10 cellular contexts compared by ENCODE assay signal in the genomic region with DNA sequence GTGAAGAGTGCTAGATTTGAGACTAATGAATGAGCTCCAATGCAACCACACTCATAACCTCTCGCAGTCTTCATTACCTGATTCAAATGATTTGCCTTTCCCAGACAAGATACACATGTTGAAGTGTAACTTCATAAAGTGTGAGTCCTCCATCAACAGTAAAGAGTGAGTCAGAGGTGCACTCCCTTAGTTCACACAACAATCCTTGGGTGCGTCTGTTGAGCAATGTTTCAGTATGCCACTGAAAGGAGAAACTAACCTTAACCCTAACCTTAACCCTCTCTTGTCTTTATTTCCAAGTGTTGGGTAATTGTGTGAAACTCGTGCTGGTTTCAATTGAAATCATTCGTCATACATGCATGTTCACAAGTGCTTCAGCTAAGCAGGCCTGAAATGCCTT. TPM values are rescaled to one million over a fixed set of nuclear protein-coding genes. Genes with fewer than 3 reads are reported as not detected.
A peak's percentile ranks its signal among the peaks of the same experiment; 100 is the strongest.
DNase-seq lines count a peak whose midpoint lies in the region; FAIRE-seq and TF ChIP-seq lines count a peak whose summit lies in the region.
"Had no signal": no experiment of that assay in that cellular context is flagged by ENCODE, and none has a peak within 500 bp of the region (broad histone marks: within the 10 kb centered on the region; RNA-seq: fewer than 3 reads in every experiment).

No MANE protein-coding gene starts in this region.

- FAIRE-seq in astrocyte (lab: Jason Lieb, UNC) = peak; percentile 43

- intact Hi-C loops in CD4-positive, alpha-beta memory T cell (cut with micrococcal nuclease) = no loop called here
- intact Hi-C loops in ascending aorta (cut with DNase I) = no loop called here

- H3K4me3 ChIP-seq in astrocyte (ENCODE audit: insufficient read depth, low read depth, low read length) (no peak overlapping the region), ascending aorta (no peak overlapping the region)
- no peak overlapping the region for H3K4me3 ChIP-seq in CD4-positive, alpha-beta memory T cell (ENCODE audit: low read length in 2 of 2)
- H3K4me3 ChIP-seq: adrenal gland had no signal

- no peaks in the 10 kb centered on the region for H3K27me3 ChIP-seq in astrocyte (ENCODE audit: insufficient read depth, low read length)
- no peaks in the 10 kb centered on the region for H3K27me3 ChIP-seq in CD4-positive, alpha-beta memory T cell (ENCODE audit: insufficient read depth, low read length)
- no peaks in the 10 kb centered on the region for H3K27me3 ChIP-seq in ascending aorta
- H3K27me3 ChIP-seq: adrenal gland had no signal

- POLR2A ChIA-PET in HEK293T (lab: Yijun Ruan, JAX) = no interaction called here
- POLR2A ChIA-PET in CD4-positive, alpha-beta memory T cell (lab: Charles Lee; ENCODE audit: partially characterized antibody) = no interaction called here

- H3K27ac Mint-ChIP-seq in astrocyte (ENCODE audit: unreplicated experiment) = peak overlapping the region; percentile 44
- peak overlapping the region; percentile 93 for H3K27ac Mint-ChIP-seq in mesothelial cell of epicardium
- no peak overlapping the region for H3K27ac Mint-ChIP-seq in CD4-positive, alpha-beta memory T cell

- no peaks in the 10 kb centered on the region for H3K79me2 ChIP-seq in astrocyte (ENCODE audit: insufficient read depth, low read length)

- H3K27me3 Mint-ChIP-seq in astrocyte (ENCODE audit: low read depth, unreplicated experiment) (no peaks in the 10 kb centered on the region), mesothelial cell of epicardium (ENCODE audit: low read depth) (no peaks in the 10 kb centered on the region)
- H3K27me3 Mint-ChIP-seq in CD4-positive, alpha-beta memory T cell = peaks cover 5% of the 10 kb centered on the region in 2 donors

- H3K27ac ChIP-seq in astrocyte (ENCODE audit: low read depth, low read length) = no peak overlapping the region
- no peak overlapping the region for H3K27ac ChIP-seq in CD4-positive, alpha-beta memory T cell (ENCODE audit: low read depth, low read length)
- H3K27ac ChIP-seq in ascending aorta = no peak overlapping the region
- H3K27ac ChIP-seq: adrenal gland had no signal

- H3K9me3 ChIP-seq in astrocyte (ENCODE audit: insufficient read depth, low read depth, low read length) = no peaks in the 10 kb centered on the region
- no peaks in the 10 kb centered on the region for H3K9me3 ChIP-seq in CD4-positive, alpha-beta memory T cell (ENCODE audit: control insufficient read depth in 1 of 2, low read length in 2 of 2)
- no peaks in the 10 kb centered on the region for H3K9me3 ChIP-seq in ascending aorta
- H3K9me3 ChIP-seq: adrenal gland had no signal

- CTCF ChIA-PET in HEK293T (lab: Yijun Ruan, JAX) = no interaction called here
- CTCF ChIA-PET in CD4-positive, alpha-beta memory T cell (lab: Charles Lee; ENCODE audit: partially characterized antibody) = no interaction called here

- DNase-seq in AG08395 (ENCODE audit: low spot score) (peak; percentile 42), HCEC 1CT (peak; percentile 86), astrocyte (ENCODE audit: low read depth) (peak; percentile 31), mesothelial cell of epicardium (ENCODE audit: low spot score in 2 of 2, unreplicated experiment in 2 of 2) (no peak), retina (no peak), HEK293T (ENCODE audit: extremely low spot score) (no peak), ascending aorta (ENCODE audit: low spot score in 2 of 2) (no peak)
- DNase-seq in CD4-positive, alpha-beta memory T cell = no peak
- DNase-seq: KG1 had no signal

- H3K9ac ChIP-seq in astrocyte (ENCODE audit: low read length) = no peak overlapping the region

- TF ChIP-seq CTCF in astrocyte (IDR thresholded peaks at IDR 0.05; ENCODE audit: insufficient read depth, low read depth, low read length) (no peak), mesothelial cell of epicardium (IDR thresholded peaks at IDR 0.05; ENCODE audit: unreplicated experiment) (no peak), ascending aorta (IDR thresholded peaks at IDR 0.05) (no peak)

- no peaks in the 10 kb centered on the region for H4K20me1 ChIP-seq in astrocyte (ENCODE audit: insufficient read depth, low read length)

- peaks cover 15% of the 10 kb centered on the region for H3K4me1 ChIP-seq in astrocyte (ENCODE audit: insufficient read depth, low read length)
- no peaks in the 10 kb centered on the region for H3K4me1 ChIP-seq in CD4-positive, alpha-beta memory T cell (ENCODE audit: insufficient read depth, low read length)
- H3K4me1 ChIP-seq in ascending aorta = peaks cover 0 to 11% of the 10 kb centered on the region in 2 donors

- no peak overlapping the region for H2AFZ ChIP-seq in astrocyte (ENCODE audit: low read depth, low read length)

- no peak overlapping the region for H3K4me3 Mint-ChIP-seq in astrocyte (ENCODE audit: unreplicated experiment)
- H3K4me3 Mint-ChIP-seq in mesothelial cell of epicardium = no peak overlapping the region
- no peak overlapping the region for H3K4me3 Mint-ChIP-seq in CD4-positive, alpha-beta memory T cell

- no peaks in the 10 kb centered on the region for H3K36me3 ChIP-seq in astrocyte (ENCODE audit: insufficient read depth, low read length)
- no peaks in the 10 kb centered on the region for H3K36me3 ChIP-seq in CD4-positive, alpha-beta memory T cell (ENCODE audit: insufficient read depth, low read length)
- no peaks in the 10 kb centered on the region for H3K36me3 ChIP-seq in ascending aorta
- H3K36me3 ChIP-seq: adrenal gland had no signal

- H3K36me3 Mint-ChIP-seq in astrocyte (ENCODE audit: low read depth, unreplicated experiment) = no peaks in the 10 kb centered on the region
- no peaks in the 10 kb centered on the region for H3K36me3 Mint-ChIP-seq in mesothelial cell of epicardium
- no peaks in the 10 kb centered on the region for H3K36me3 Mint-ChIP-seq in CD4-positive, alpha-beta memory T cell

- H3K9me3 Mint-ChIP-seq in astrocyte (ENCODE audit: unreplicated experiment) (no peaks in the 10 kb centered on the region), mesothelial cell of epicardium (no peaks in the 10 kb centered on the region)
- H3K9me3 Mint-ChIP-seq in CD4-positive, alpha-beta memory T cell = no peaks in the 10 kb centered on the region

- H3K4me1 Mint-ChIP-seq in astrocyte (ENCODE audit: low read depth, unreplicated experiment) (peaks cover 28% of the 10 kb centered on the region), mesothelial cell of epicardium (peaks cover 44% of the 10 kb centered on the region)
- H3K4me1 Mint-ChIP-seq in CD4-positive, alpha-beta memory T cell = no peaks in the 10 kb centered on the region

- H3K4me2 ChIP-seq in astrocyte (ENCODE audit: low read length) = no peak overlapping the region

TF ChIP-seq in HEK293T, 16 proteins besides CTCF, POLR2A, EP300 and RAD21:
- TF ChIP-seq SUZ12 (IDR thresholded peaks at IDR 0.05) (no peak), SP1 (IDR thresholded peaks at IDR 0.05) (no peak), CTBP1 (IDR thresholded peaks at IDR 0.05; ENCODE audit: borderline replicate concordance) (no peak), BHLHE40 (IDR thresholded peaks at IDR 0.05; ENCODE audit: borderline replicate concordance) (no peak), FOXK2 (IDR thresholded peaks at IDR 0.05) (no peak), LEF1 (IDR thresholded peaks at IDR 0.05; ENCODE audit: borderline replicate concordance) (no peak), ZNF384 (IDR thresholded peaks at IDR 0.05) (no peak), L3MBTL2 (conservative IDR thresholded peaks at IDR 0.05) (no peak), FOXA1 (IDR thresholded peaks at IDR 0.05) (no peak), ELF4 (IDR thresholded peaks at IDR 0.05) (no peak), FOXM1 (IDR thresholded peaks at IDR 0.05; ENCODE audit: borderline replicate concordance) (no peak), TARDBP (IDR thresholded peaks at IDR 0.05) (no peak), HDGF (IDR thresholded peaks at IDR 0.05; ENCODE audit: borderline replicate concordance) (no peak), NFRKB (IDR thresholded peaks at IDR 0.05) (no peak), ARNT (IDR thresholded peaks at IDR 0.05) (no peak)
- TF ChIP-seq, protein P1, sequence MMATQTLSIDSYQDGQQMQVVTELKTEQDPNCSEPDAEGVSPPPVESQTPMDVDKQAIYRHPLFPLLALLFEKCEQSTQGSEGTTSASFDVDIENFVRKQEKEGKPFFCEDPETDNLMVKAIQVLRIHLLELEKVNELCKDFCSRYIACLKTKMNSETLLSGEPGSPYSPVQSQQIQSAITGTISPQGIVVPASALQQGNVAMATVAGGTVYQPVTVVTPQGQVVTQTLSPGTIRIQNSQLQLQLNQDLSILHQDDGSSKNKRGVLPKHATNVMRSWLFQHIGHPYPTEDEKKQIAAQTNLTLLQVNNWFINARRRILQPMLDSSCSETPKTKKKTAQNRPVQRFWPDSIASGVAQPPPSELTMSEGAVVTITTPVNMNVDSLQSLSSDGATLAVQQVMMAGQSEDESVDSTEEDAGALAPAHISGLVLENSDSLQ (IDR thresholded peaks at IDR 0.05) = no peak

RNA-seq across cellular contexts. Expression of a gene that starts 21.0 kb away (rescaled TPM):
- total RNA-seq in astrocyte (21.2 and 22.8 TPM in 2 replicates), mesothelial cell of epicardium (57.9 to 63.1 TPM (median 59.4 TPM) in 3 replicates), ascending aorta (45.7 TPM)
- under 1 TPM; 0.72 to 0.73 TPM for total RNA-seq in CD4-positive, alpha-beta memory T cell
- polyA plus RNA-seq in CD4-positive, alpha-beta memory T cell = not detected

Comparison
In these comparisons a context has a peak if more than half of its experiments do, and no peak if none do; other contexts are left out.
1. DNase-seq: peak in AG08395 (single experiment), HCEC 1CT (single experiment) and astrocyte (single experiment); none in mesothelial cell of epicardium (0 of 2), retina (single experiment), HEK293T (single experiment), CD4-positive, alpha-beta memory T cell (0 of 5) and ascending aorta (0 of 2).
2. H3K27ac Mint-ChIP-seq: peak in astrocyte (single experiment) and mesothelial cell of epicardium (single experiment); none in CD4-positive, alpha-beta memory T cell (0 of 7).
3. RNA of a gene that starts 21.0 kb away (total RNA-seq): 57.9 to 63.1 TPM in mesothelial cell of epicardium, 45.7 TPM in ascending aorta (single experiment) and 21.2 to 22.8 TPM in astrocyte; 0.72 to 0.73 TPM in CD4-positive, alpha-beta memory T cell; every median in the first group is over 10 times any median in the second.